Comparison of ENCODE assay signal across 19 cellular contexts in the genomic region with DNA sequence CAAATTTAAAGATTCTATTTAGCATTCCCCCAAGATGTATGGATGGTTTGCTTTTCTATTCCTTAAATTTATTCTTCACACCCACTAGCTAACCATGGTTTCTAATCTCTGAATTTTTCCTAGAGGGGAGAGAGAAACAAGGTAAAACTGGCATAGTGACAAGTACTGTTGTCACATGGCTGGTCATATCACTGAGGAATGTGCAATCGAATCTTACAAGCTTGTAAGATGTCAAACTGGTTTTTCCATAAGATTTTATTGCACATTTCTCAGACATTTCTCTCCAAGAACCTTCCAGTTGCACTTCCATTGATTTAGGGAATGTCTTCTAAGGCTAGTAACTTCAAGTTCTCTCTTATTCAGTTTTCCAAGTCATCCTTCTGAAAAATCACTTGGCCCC.
A peak's percentile ranks its signal among the peaks of the same experiment; 100 is the strongest.
DNase-seq lines count a peak whose midpoint lies in the region; ATAC-seq and TF ChIP-seq lines count a peak whose summit lies in the region.
"Had no signal": no experiment of that assay in that cellular context is flagged by ENCODE, and none has a peak within 500 bp of the region (broad histone marks: within the 10 kb centered on the region; RNA-seq: fewer than 3 reads in every experiment).

No MANE protein-coding gene starts in this region.

- no peak for TF ChIP-seq RAD21 in HCT116 (IDR thresholded peaks at IDR 0.05; ENCODE audit: low read depth)

- peaks cover 2% of the 10 kb centered on the region for H3K9me3 Mint-ChIP-seq in activated CD8-positive, alpha-beta memory T cell treated with anti-CD3 and anti-CD28 coated beads, Interleukin-2, amount 10 ng/mL, durations not matched to agents 7 days and 5 days (ENCODE audit: low read depth)
- H3K9me3 Mint-ChIP-seq in natural killer cell: peaks cover 0 to 2% of the 10 kb centered on the region in 2 donors
- H3K9me3 Mint-ChIP-seq: GM23338 had no signal

- no peak overlapping the region for H3K27ac Mint-ChIP-seq in activated CD8-positive, alpha-beta memory T cell treated with anti-CD3 and anti-CD28 coated beads, Interleukin-2, amount 10 ng/mL, durations not matched to agents 7 days and 5 days
- no peak overlapping the region for H3K27ac Mint-ChIP-seq in natural killer cell
- H3K27ac Mint-ChIP-seq: GM23338 had no signal

- no peak overlapping the region for H3K27ac ChIP-seq in HCT116 (ENCODE audit: low read depth, low read length)
- H3K27ac ChIP-seq: HL-60 had no signal

- H3K4me1 ChIP-seq in HCT116 (ENCODE audit: control insufficient read depth in 1 of 2, insufficient read depth in 2 of 2, low read length in 2 of 2): peaks cover 7 to 12% of the 10 kb centered on the region in 2 experiments

- ATAC-seq in HCT116: no peak
- ATAC-seq in GM21786 (IDR thresholded peaks at IDR 0.05; ENCODE audit: unreplicated experiment): no peak
- no peak for ATAC-seq in GM18867 (IDR thresholded peaks at IDR 0.05; ENCODE audit: unreplicated experiment)
- ATAC-seq in activated CD8-positive, alpha-beta memory T cell treated with anti-CD3 and anti-CD28 coated beads, Interleukin-2, amount 10 ng/mL, durations not matched to agents 7 days and 5 days: no peak
- no peak for ATAC-seq in natural killer cell
- ATAC-seq: GM23338 had no signal

- no peak overlapping the region for H3K4me3 Mint-ChIP-seq in activated CD8-positive, alpha-beta memory T cell treated with anti-CD3 and anti-CD28 coated beads, Interleukin-2, amount 10 ng/mL, durations not matched to agents 7 days and 5 days
- no peak overlapping the region for H3K4me3 Mint-ChIP-seq in natural killer cell
- H3K4me3 Mint-ChIP-seq: GM23338 had no signal

- H3K36me3 Mint-ChIP-seq in activated CD8-positive, alpha-beta memory T cell treated with anti-CD3 and anti-CD28 coated beads, Interleukin-2, amount 10 ng/mL, durations not matched to agents 7 days and 5 days: no peaks in the 10 kb centered on the region
- H3K36me3 Mint-ChIP-seq in natural killer cell: no peaks in the 10 kb centered on the region

- no peak overlapping the region for H3K4me3 ChIP-seq in HCT116 (replicated peaks in 1 of 2; ENCODE audit: low read depth in 1 of 2, low read length in 2 of 2)
- H3K4me3 ChIP-seq in fibroblast of the aortic adventitia (ENCODE audit: low read depth, low read length): no peak overlapping the region
- H3K4me3 ChIP-seq: GM23338 had no signal

- intact Hi-C loops in HCT116 (cut with micrococcal nuclease) (no loop called here), natural killer cell (cut with micrococcal nuclease) (no loop called here)

- H3K9ac ChIP-seq in HCT116 (ENCODE audit: low read length): no peak overlapping the region

- H3K9me2 ChIP-seq in HCT116 (ENCODE audit: insufficient read depth): no peaks in the 10 kb centered on the region

- DNase-seq in HCT116 (ENCODE audit: low read depth, low spot score): no peak
- peak; percentile 38 for DNase-seq in M059J (ENCODE audit: low read depth)
- DNase-seq in fibroblast of the aortic adventitia (ENCODE audit: low read depth): peak; percentile 2
- DNase-seq in mucosa of gallbladder (ENCODE audit: low spot score): peak; percentile 38
- DNase-seq in activated CD8-positive, alpha-beta memory T cell treated with anti-CD3 and anti-CD28 coated beads, Interleukin-2, amount 10 ng/mL, durations not matched to agents 7 days and 5 days: no peak
- no peak for DNase-seq in natural killer cell
- DNase-seq: BE2C, DMS153, KG1, MM.1S, NCI-H1105 treated with DMSO at 0.1 percent for 48 hours, NCI-H187, NCI-H2171, NCI-H82, SHP77 treated with DMSO at 0.1 percent for 48 hours had no signal

- no peak for TF ChIP-seq POLR2A in HCT116 (IDR thresholded peaks at IDR 0.05; ENCODE audit: borderline replicate concordance, extremely low read depth, insufficient read depth, insufficient read length)

- no peaks in the 10 kb centered on the region for H3K27me3 ChIP-seq in HCT116 (ENCODE audit: insufficient read depth, low read length)
- H3K27me3 ChIP-seq: BE2C had no signal

- RAD21 ChIA-PET in HCT116 (lab: Charles Lee; ENCODE audit: low non-redundant PET in 1 of 2, low total read pairs in 2 of 2, uncharacterized antibody in 2 of 2, unreplicated experiment in 2 of 2): no interaction called here

- H3K4me1 Mint-ChIP-seq in activated CD8-positive, alpha-beta memory T cell treated with anti-CD3 and anti-CD28 coated beads, Interleukin-2, amount 10 ng/mL, durations not matched to agents 7 days and 5 days: no peaks in the 10 kb centered on the region
- H3K4me1 Mint-ChIP-seq in natural killer cell: no peaks in the 10 kb centered on the region
- H3K4me1 Mint-ChIP-seq: GM23338 had no signal

- H3K36me3 ChIP-seq in HCT116 (ENCODE audit: control insufficient read depth in 1 of 2, insufficient read depth in 2 of 2, low read length in 2 of 2): no peaks in the 10 kb centered on the region
- H3K36me3 ChIP-seq: BE2C had no signal

- no peaks in the 10 kb centered on the region for H3K9me3 ChIP-seq in HCT116 (ENCODE audit: control insufficient read depth in 1 of 2, insufficient read depth in 1 of 2, low read depth in 1 of 2, low read length in 2 of 2)
- H3K9me3 ChIP-seq: BE2C had no signal

- POLR2A ChIA-PET in HCT116 (lab: Charles Lee): no interaction called here

- H3K4me2 ChIP-seq in HCT116 (ENCODE audit: low read length): peak overlapping the region; percentile 44
- H3K4me2 ChIP-seq: GM23338 had no signal

- no peaks in the 10 kb centered on the region for H4K20me1 ChIP-seq in HCT116 (ENCODE audit: insufficient read depth)

- TF ChIP-seq CTCF in HCT116 (IDR thresholded peaks at IDR 0.05 in 2 of 3, conservative IDR thresholded peaks at IDR 0.05 in 1 of 3; ENCODE audit: borderline replicate concordance in 1 of 3, insufficient read depth in 1 of 3, low read depth in 2 of 3, low read length in 2 of 3): no peak
- TF ChIP-seq CTCF in fibroblast of the aortic adventitia (IDR thresholded peaks at IDR 0.05; ENCODE audit: insufficient read depth, low read length): no peak
- TF ChIP-seq CTCF in natural killer cell (IDR thresholded peaks at IDR 0.05): no peak

- peak overlapping the region; percentile 6 for H2AFZ ChIP-seq in HCT116 (ENCODE audit: low read depth, low read length, poor library complexity, severe bottlenecking)
- H2AFZ ChIP-seq: GM23338 had no signal

- no TSS peak for BruUV-seq in HCT116 (replicated peaks; lab: Mats Ljungman, UMichigan)

- H3K27me3 Mint-ChIP-seq in activated CD8-positive, alpha-beta memory T cell treated with anti-CD3 and anti-CD28 coated beads, Interleukin-2, amount 10 ng/mL, durations not matched to agents 7 days and 5 days: no peaks in the 10 kb centered on the region
- H3K27me3 Mint-ChIP-seq in natural killer cell (ENCODE audit: low read depth in 2 of 2): no peaks in the 10 kb centered on the region

- CTCF ChIA-PET in HCT116 (lab: Charles Lee): no interaction called here
- CTCF ChIA-PET in activated CD8-positive, alpha-beta memory T cell treated with anti-CD3 and anti-CD28 coated beads, Interleukin-2, amount 10 ng/mL, durations not matched to agents 7 days and 5 days (lab: Charles Lee): no interaction called here

- no peaks in the 10 kb centered on the region for H3K79me2 ChIP-seq in HCT116 (ENCODE audit: insufficient read depth, low read length)

TF ChIP-seq in HCT116, 20 proteins besides CTCF, POLR2A, EP300 and RAD21:
- TF ChIP-seq ZNF274 (IDR thresholded peaks at IDR 0.05; ENCODE audit: low read depth, low read length) (no peak), CBX3 (IDR thresholded peaks at IDR 0.05; ENCODE audit: low read depth) (no peak), SP1 (IDR thresholded peaks at IDR 0.05; ENCODE audit: low read depth) (peak; percentile 22), CEBPB (IDR thresholded peaks at IDR 0.05; ENCODE audit: low read depth) (peak; percentile 35; the same call in 1 of the 2 replicates)

Comparison
In these comparisons a context has a peak if more than half of its experiments do, and no peak if none do; other contexts are left out.
1. DNase-seq: peak in M059J (single experiment), fibroblast of the aortic adventitia (single experiment) and mucosa of gallbladder (single experiment); none in HCT116 (single experiment), activated CD8-positive, alpha-beta memory T cell treated with anti-CD3 and anti-CD28 coated beads, Interleukin-2, amount 10 ng/mL, durations not matched to agents 7 days and 5 days (single experiment) and natural killer cell (single experiment).